8 cellular contexts compared by ENCODE assay signal in the genomic region with DNA sequence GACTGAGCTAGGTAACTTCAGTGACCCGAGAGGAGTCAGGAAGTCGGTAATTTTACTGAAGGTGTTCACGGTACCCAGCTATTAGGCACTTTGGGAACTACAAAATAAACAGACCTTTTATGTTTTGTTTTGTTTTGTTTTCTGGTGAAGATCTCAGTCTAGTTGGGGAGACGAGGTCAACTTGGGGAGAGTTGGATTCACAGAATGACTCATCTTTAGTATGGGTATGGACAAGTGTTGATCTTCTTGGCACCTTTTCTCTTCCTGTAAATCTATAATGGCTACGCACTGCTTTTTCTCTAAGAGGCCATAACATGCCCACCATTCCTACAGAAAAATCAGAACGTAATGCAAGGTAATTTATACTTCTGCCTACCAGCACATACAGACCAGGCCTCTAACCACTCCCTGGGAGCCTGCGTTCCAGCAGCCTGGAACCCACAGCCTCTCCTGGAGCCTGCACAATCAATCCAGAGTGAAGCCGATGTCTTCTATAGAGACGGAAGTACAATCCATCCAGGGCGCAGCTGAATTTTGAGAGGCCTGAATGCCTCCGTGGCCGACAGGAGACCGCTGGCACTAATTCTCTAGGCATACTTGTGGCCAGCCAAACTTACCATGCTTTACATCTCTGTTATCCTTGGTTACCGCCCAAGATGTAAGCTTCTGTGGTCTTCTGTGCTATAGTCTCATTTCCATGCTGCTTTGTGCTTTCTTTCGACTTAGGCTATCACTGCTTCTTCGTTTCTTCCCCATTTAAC. TPM values are rescaled to one million over a fixed set of nuclear protein-coding genes. Genes with fewer than 3 reads are reported as not detected.
A peak's percentile ranks its signal among the peaks of the same experiment; 100 is the strongest.
DNase-seq lines count a peak whose midpoint lies in the region; ATAC-seq and TF ChIP-seq lines count a peak whose summit lies in the region.

No MANE protein-coding gene starts in this region.

- WGBS in endodermal cell (ENCODE audit: insufficient coverage in 1 of 2, insufficient read length in 1 of 2), 2 experiments = 21 to 22% methylated on average over 12 to 16 of the region's 16 CpGs
- 2% methylated on average over 16 of the region's 16 CpGs for whole genome bisulfite sequencing in aorta, 2 donors

- no peaks in the 10 kb centered on the region for H3K27me3 ChIP-seq in endodermal cell (ENCODE audit: control insufficient read depth, insufficient read depth, low read length, poor library complexity, severe bottlenecking)
- H3K27me3 ChIP-seq in aorta (ENCODE audit: control insufficient read depth in 1 of 2, insufficient read depth in 2 of 2, low read length in 1 of 2) = no peaks in the 10 kb centered on the region

- H3K27ac ChIP-seq in endodermal cell (ENCODE audit: low read depth, low read length) (no peak overlapping the region), aorta (ENCODE audit: low read depth in 1 of 2, low read length in 2 of 2) (peak overlapping the region in 1 of 2 donors; percentile 88)

- H3K4me1 Mint-ChIP-seq in T-cell (peaks cover 57 to 60% (median 59%) of the 10 kb centered on the region in 3 donors), endodermal cell (peaks cover 24% of the 10 kb centered on the region)

- H3K4me1 ChIP-seq in endodermal cell (ENCODE audit: control insufficient read depth, insufficient read depth, low read length) (peaks cover 4% of the 10 kb centered on the region), mucosa of descending colon (ENCODE audit: low read depth) (peaks cover 17% of the 10 kb centered on the region), aorta (ENCODE audit: control insufficient read depth in 1 of 2, insufficient read depth in 2 of 2, low read length in 2 of 2) (peaks cover 6 to 7% of the 10 kb centered on the region in 2 donors)

- POLR2A ChIA-PET in T-cell (lab: Charles Lee) = interaction anchor here (0.6 to 1.4 kb wide), 3 partner anchors 10 to 91 kb away, joined by 3 to 4 read pairs (median 3); no protein-coding TSS in a partner anchor

- peaks cover 10% of the 10 kb centered on the region for H3K36me3 Mint-ChIP-seq in T-cell
- H3K36me3 Mint-ChIP-seq in endodermal cell (ENCODE audit: low read depth) = peaks cover 9% of the 10 kb centered on the region

- H3K27me3 Mint-ChIP-seq in T-cell = no peaks in the 10 kb centered on the region
- no peaks in the 10 kb centered on the region for H3K27me3 Mint-ChIP-seq in endodermal cell (ENCODE audit: insufficient read depth)

- ATAC-seq in HG03354 (IDR thresholded peaks at IDR 0.05; ENCODE audit: poor library complexity, severe bottlenecking, unreplicated experiment) = peak; percentile 27
- ATAC-seq in T-cell (replicated peaks in 1 of 4) = peak; percentile 26 to 40 (median 33)
- ATAC-seq in mucosa of descending colon = peak; percentile 54
- no peak for ATAC-seq in aorta (ENCODE audit: low FRiP score)

- TF ChIP-seq CTCF in GM13976 (IDR thresholded peaks at IDR 0.05; ENCODE audit: borderline replicate concordance, control extremely low read depth, extremely low read depth, insufficient read depth, missing control alignments) (no peak), endodermal cell (conservative IDR thresholded peaks at IDR 0.05) (no peak), mucosa of descending colon (IDR thresholded peaks at IDR 0.05) (no peak)

- CTCF ChIA-PET in T-cell (lab: Charles Lee) = interaction anchor here in 1 of 2 donors (0.6 to 0.7 kb wide), 3 partner anchors 9 to 229 kb away, joined by 3 to 4 read pairs (median 3); no protein-coding TSS in a partner anchor

- peak; percentile 30 for DNase-seq in AG08395 (ENCODE audit: low spot score)
- peak; percentile 28 for DNase-seq in GM13976 (ENCODE audit: low spot score)
- peak in 5 of 34 experiments; percentile 1 to 29 (median 8) for DNase-seq in T-cell
- peak; percentile 60 for DNase-seq in endodermal cell
- peak in 2 of 3 donors; percentile 33 to 40 for DNase-seq in mucosa of descending colon
- DNase-seq in aorta = no peak
- no peak for DNase-seq in posterior vena cava (ENCODE audit: low spot score)

- H3K4me3 Mint-ChIP-seq in T-cell (peak overlapping the region; percentile 94 to 100 (median 98)), endodermal cell (peak overlapping the region; percentile 98)

- peak overlapping the region; percentile 100 for H3K4me3 ChIP-seq in endodermal cell (ENCODE audit: low read length)
- peak overlapping the region; percentile 48 for H3K4me3 ChIP-seq in mucosa of descending colon
- peak overlapping the region; percentile 82 to 97 for H3K4me3 ChIP-seq in aorta (ENCODE audit: low read length in 2 of 2)

- H3K9me3 Mint-ChIP-seq in T-cell (no peaks in the 10 kb centered on the region), endodermal cell (no peaks in the 10 kb centered on the region)

- H3K27ac Mint-ChIP-seq in T-cell = peak overlapping the region; percentile 94 to 96
- peak overlapping the region; percentile 98 for H3K27ac Mint-ChIP-seq in endodermal cell

- intact Hi-C loops in mucosa of descending colon (cut with DNase I, micrococcal nuclease) = loop anchor here (10.0 kb wide), 1 partner anchor 182 kb away; the partner anchor contains the start of gene GXYLT1 (in 2 of the 2)
- intact Hi-C loops in aorta (cut with DNase I) = loop anchor here (5.0 kb wide), 3 partner anchors 89 to 194 kb away; partner anchors contain the start of genes YAF2 (in 2 of the 2) and GXYLT1 (in 1 of the 2)
- intact Hi-C loops in posterior vena cava (cut with DNase I) = loop anchor here in 1 of 2 donors (10.0 kb wide), 1 partner anchor 182 kb away; the partner anchor contains the start of gene GXYLT1

- H3K9ac ChIP-seq in endodermal cell (ENCODE audit: extremely low read depth, low read length, poor library complexity, severe bottlenecking) = peak overlapping the region; percentile 84

- H3K36me3 ChIP-seq in endodermal cell (ENCODE audit: control insufficient read depth, insufficient read depth, low read length) (peaks cover 20% of the 10 kb centered on the region), mucosa of descending colon (ENCODE audit: low read depth) (no peaks in the 10 kb centered on the region), aorta (ENCODE audit: control insufficient read depth in 1 of 2, insufficient read depth in 2 of 2, low read length in 1 of 2) (peaks cover 0 to 3% of the 10 kb centered on the region in 2 donors)

- H3K9me3 ChIP-seq in endodermal cell (ENCODE audit: control insufficient read depth, low read length) = no peaks in the 10 kb centered on the region
- H3K9me3 ChIP-seq in mucosa of descending colon = no peaks in the 10 kb centered on the region
- no peaks in the 10 kb centered on the region for H3K9me3 ChIP-seq in aorta (ENCODE audit: control insufficient read depth, low read length)

- in situ Hi-C loops in GM13976 (cut with MboI; ENCODE audit: low sequenced_read_pairs, unreplicated experiment) = loop anchor here (10.0 kb wide), 1 partner anchor 192 kb away; no protein-coding TSS in a partner anchor

RNA-seq across cellular contexts. Expression of gene PPHLN1, which starts 0.7 kb away (rescaled TPM):
- total RNA-seq in T-cell = 10 to 100 TPM; 70.8 to 98.9 (median 80.8) TPM
- total RNA-seq in endodermal cell = 10 to 100 TPM; 66.6 to 77.6 TPM
- polyA plus RNA-seq in endodermal cell (2013, experiment 1 of 2) = 75.5 TPM
- 71.9 TPM for polyA plus RNA-seq in endodermal cell (2013, experiment 2 of 2)
- 10 to 100 TPM; 43.7 to 50.6 (median 44.9) TPM for total RNA-seq in mucosa of descending colon
- total RNA-seq in aorta = 10 to 100 TPM; 50.0 to 52.8 TPM
- polyA plus RNA-seq in aorta = 10 to 100 TPM; 27.8 to 27.9 TPM
- total RNA-seq in posterior vena cava = 10 to 100 TPM; 43.4 to 45.3 TPM

RNA-seq across cellular contexts. Expression of gene ZCRB1, which starts 0.8 kb away (rescaled TPM):
- 10 to 100 TPM; 24.5 to 36.0 (median 29.4) TPM for total RNA-seq in T-cell
- 10 to 100 TPM; 61.1 to 78.4 TPM for total RNA-seq in endodermal cell
- 71.1 TPM for polyA plus RNA-seq in endodermal cell (2013, experiment 1 of 2)
- polyA plus RNA-seq in endodermal cell (2013, experiment 2 of 2) = 77.3 TPM
- total RNA-seq in mucosa of descending colon = 10 to 100 TPM; 31.4 to 43.3 (median 40.3) TPM
- total RNA-seq in aorta = 10 to 100 TPM; 36.2 to 44.4 TPM
- 100 to 1,000 TPM in 1 of 2 donors, 10 to 100 TPM in 1; 59.5 to 130 TPM for polyA plus RNA-seq in aorta
- total RNA-seq in posterior vena cava = 10 to 100 TPM; 42.7 to 45.8 TPM

Comparison
In these comparisons a context has a peak if more than half of its experiments do, and no peak if none do; other contexts are left out.
1. DNase-seq: peak in AG08395 (single experiment), GM13976 (single experiment), endodermal cell (single experiment) and mucosa of descending colon (2 of 3); none in aorta (0 of 2) and posterior vena cava (single experiment).
2. H3K4me3 ChIP-seq: peak in every context shown above with its lines; median percentile 100 in endodermal cell; 90 in aorta; 48 in mucosa of descending colon.